Comparison of ENCODE assay signal across 8 cellular contexts in the genomic region with DNA sequence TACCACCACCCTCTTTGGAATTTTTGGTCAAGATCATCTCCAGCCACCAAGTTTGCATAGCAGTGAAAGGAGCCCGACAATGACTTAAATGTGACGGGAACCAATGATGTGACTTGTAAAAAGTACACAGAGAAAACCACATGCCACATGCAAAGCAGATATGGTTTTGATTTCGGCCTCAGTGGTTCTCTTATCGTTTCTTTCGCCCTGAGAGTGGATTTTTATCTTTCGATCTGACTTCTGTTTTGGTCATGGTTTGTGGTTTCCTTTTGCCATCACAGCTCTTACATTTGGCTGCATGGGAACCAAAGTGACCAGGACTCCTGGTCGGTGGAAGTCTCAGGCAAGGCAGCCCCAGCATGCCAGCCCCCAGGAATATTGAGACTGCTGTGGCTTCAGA. TPM values are rescaled to one million over a fixed set of nuclear protein-coding genes. Genes with fewer than 3 reads are reported as not detected.
A peak's percentile ranks its signal among the peaks of the same experiment; 100 is the strongest.
DNase-seq lines count a peak whose midpoint lies in the region; ATAC-seq and TF ChIP-seq lines count a peak whose summit lies in the region.

No MANE protein-coding gene starts in this region.

- peak; percentile 95 for ATAC-seq in GM18868 (IDR thresholded peaks at IDR 0.05; ENCODE audit: unreplicated experiment)
- ATAC-seq in HG02571 (IDR thresholded peaks at IDR 0.05; ENCODE audit: unreplicated experiment) = peak; percentile 95

- DNase-seq in NCI-H526 treated with DMSO at 0.1 percent for 48 hours (lab: John Stamatoyannopoulos, UW) = peak; percentile 76
- DNase-seq in neural crest cell (ENCODE audit: low read depth, low spot score) = no peak
- DNase-seq in glutamatergic neuron = no peak
- DNase-seq in foreskin fibroblast = no peak
- DNase-seq in SIG-M5 treated with dmso at 0.1 percent for 504 hours (lab: John Stamatoyannopoulos, UW; ENCODE audit: unreplicated experiment) = no peak
- no peak for DNase-seq in colonic mucosa

- no peaks in the 10 kb centered on the region for H3K9me3 ChIP-seq in colonic mucosa

- H3K27ac ChIP-seq in colonic mucosa = no peak overlapping the region

- H3K27me3 ChIP-seq in colonic mucosa = no peaks in the 10 kb centered on the region

- no peak overlapping the region for H3K9ac ChIP-seq in colonic mucosa (ENCODE audit: low read depth in 2 of 2, low read length in 2 of 2)

- no peak for TF ChIP-seq CTCF in neural crest cell (conservative IDR thresholded peaks at IDR 0.05)
- no peak for TF ChIP-seq CTCF in glutamatergic neuron (IDR thresholded peaks at IDR 0.05; ENCODE audit: partially characterized antibody, unreplicated experiment)
- no peak for TF ChIP-seq CTCF in foreskin fibroblast (IDR thresholded peaks at IDR 0.05; ENCODE audit: low read depth, low read length)
- TF ChIP-seq CTCF in colonic mucosa (IDR thresholded peaks at IDR 0.05) = no peak

- no peak overlapping the region for H3K4me3 Mint-ChIP-seq in neural crest cell
- H3K4me3 Mint-ChIP-seq in glutamatergic neuron (ENCODE audit: unreplicated experiment) = no peak overlapping the region

- peak overlapping the region; percentile 9 for H3K27ac Mint-ChIP-seq in neural crest cell (ENCODE audit: unreplicated experiment)
- H3K27ac Mint-ChIP-seq in glutamatergic neuron (ENCODE audit: unreplicated experiment) = no peak overlapping the region

- intact Hi-C loops in colonic mucosa (cut with DNase I) = no loop called here

- no peak overlapping the region for H3K4me3 ChIP-seq in foreskin fibroblast (ENCODE audit: low read depth in 1 of 2, low read length in 2 of 2)
- no peak overlapping the region for H3K4me3 ChIP-seq in colonic mucosa

- no peaks in the 10 kb centered on the region for H3K27me3 Mint-ChIP-seq in neural crest cell (ENCODE audit: low read depth)
- no peaks in the 10 kb centered on the region for H3K27me3 Mint-ChIP-seq in glutamatergic neuron (ENCODE audit: unreplicated experiment)

- peaks cover 6% of the 10 kb centered on the region for H3K4me1 ChIP-seq in colonic mucosa

- no peaks in the 10 kb centered on the region for H3K36me3 ChIP-seq in colonic mucosa

- H3K36me3 Mint-ChIP-seq in neural crest cell (ENCODE audit: low read depth) (peaks cover 2% of the 10 kb centered on the region), glutamatergic neuron (ENCODE audit: unreplicated experiment) (no peaks in the 10 kb centered on the region)

- H3K9me3 Mint-ChIP-seq in neural crest cell (no peaks in the 10 kb centered on the region), glutamatergic neuron (ENCODE audit: unreplicated experiment) (peaks cover 1% of the 10 kb centered on the region)

- H3K4me1 Mint-ChIP-seq in neural crest cell = peaks cover 47% of the 10 kb centered on the region
- H3K4me1 Mint-ChIP-seq in glutamatergic neuron (ENCODE audit: low read depth, unreplicated experiment) = peaks cover 26% of the 10 kb centered on the region

RNA-seq across cellular contexts. Expression of a gene that starts 31.5 kb away (rescaled TPM):
- total RNA-seq in neural crest cell (34.8 and 39.7 TPM in 2 replicates), glutamatergic neuron (ENCODE audit: unreplicated experiment) (5.0 TPM), colonic mucosa (10 to 100 TPM; 65.1 to 98.9 TPM)
